In the genomic region with DNA sequence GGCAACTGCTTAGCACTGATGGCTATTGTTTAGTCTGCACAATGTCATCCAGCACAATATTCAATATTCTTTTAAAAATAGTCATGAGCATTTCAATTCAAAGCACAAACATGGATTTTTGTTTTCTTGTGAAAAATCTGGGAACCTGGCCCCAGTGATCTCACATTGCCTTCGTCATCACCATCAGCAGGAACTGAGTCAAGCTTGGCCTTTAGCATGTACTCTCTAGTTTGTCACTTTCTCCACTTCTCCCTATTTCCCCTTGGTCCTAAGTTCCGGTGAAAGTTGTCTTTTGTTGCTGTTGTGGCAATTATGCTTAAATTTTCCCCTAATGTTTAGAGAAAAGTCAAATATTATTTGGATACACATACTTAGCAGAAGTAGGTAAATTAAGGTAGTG, we compare ENCODE assay signal across 17 cellular contexts.
DNase-seq lines count a peak whose midpoint lies in the region; ATAC-seq and TF ChIP-seq lines count a peak whose summit lies in the region.
"Had no signal": no experiment of that assay in that cellular context is flagged by ENCODE, and none has a peak within 500 bp of the region (broad histone marks: within the 10 kb centered on the region; RNA-seq: fewer than 3 reads in every experiment).

No MANE protein-coding gene starts in this region.

- no peaks in the 10 kb centered on the region for H3K9me3 ChIP-seq in GM23248 (ENCODE audit: low read depth)
- H3K9me3 ChIP-seq in OCI-LY3 (ENCODE audit: insufficient read depth, low read length), result no peaks in the 10 kb centered on the region

- H3K4me2 ChIP-seq in GM23248 (ENCODE audit: unreplicated experiment) (no peak overlapping the region), OCI-LY3 (ENCODE audit: low read length) (peak overlapping the region; percentile 77)

- H3K27ac ChIP-seq in GM23248, result no peak overlapping the region
- H3K27ac ChIP-seq in OCI-LY3 (ENCODE audit: low read length), result peak overlapping the region; percentile 99

- H3K9me2 ChIP-seq in GM23248 (ENCODE audit: insufficient read depth), result no peaks in the 10 kb centered on the region

- H3K27me3 ChIP-seq in GM23248 (replicated peaks; ENCODE audit: insufficient read depth), result no peaks in the 10 kb centered on the region
- no peaks in the 10 kb centered on the region for H3K27me3 ChIP-seq in OCI-LY3 (ENCODE audit: low read depth, low read length)

- H3K9ac ChIP-seq in GM23248 (no peak overlapping the region), OCI-LY3 (ENCODE audit: low read length) (peak overlapping the region; percentile 73)

- H3K36me3 ChIP-seq in GM23248 (ENCODE audit: low read depth) (no peaks in the 10 kb centered on the region), OCI-LY3 (replicated peaks; ENCODE audit: low read depth, low read length) (peaks cover 9% of the 10 kb centered on the region)

- H3F3A ChIP-seq in GM23248 (ENCODE audit: insufficient read depth), result no peaks in the 10 kb centered on the region

- no peaks in the 10 kb centered on the region for H4K20me1 ChIP-seq in GM23248 (ENCODE audit: insufficient read depth)
- no peaks in the 10 kb centered on the region for H4K20me1 ChIP-seq in OCI-LY3 (ENCODE audit: insufficient read depth, low read length)

- H3K79me2 ChIP-seq in GM23248 (ENCODE audit: insufficient read depth) (no peaks in the 10 kb centered on the region), OCI-LY3 (ENCODE audit: low read length) (no peaks in the 10 kb centered on the region)

- H2AFZ ChIP-seq in GM23248 (no peak overlapping the region), OCI-LY3 (ENCODE audit: low read depth, low read length) (no peak overlapping the region)

- peak; percentile 14 for DNase-seq in AG20443 (ENCODE audit: low spot score)
- peak; percentile 46 for DNase-seq in GM23248
- peak; percentile 4 to 21 for DNase-seq in foreskin fibroblast
- no peak for DNase-seq in omental fat pad (ENCODE audit: low spot score)
- DNase-seq in NCI-H345 (lab: John Stamatoyannopoulos, UW), result no peak
- no peak for DNase-seq in activated CD8-positive, alpha-beta memory T cell treated with anti-CD3 and anti-CD28 coated beads for 24 hours
- no peak for DNase-seq in NCI-H524 treated with DMSO at 0.1 percent for 48 hours (lab: John Stamatoyannopoulos, UW)
- DNase-seq: 8988T; C1 segment of cervical spinal cord; Calu3; CD4-positive, alpha-beta T cell; DMS 273 treated with DMSO at 0.1 percent for 48 hours; DMS79; HCEC 1CT; HFFc6 had no signal

- H3K4me3 ChIP-seq in GM23248 (no peak overlapping the region), OCI-LY3 (ENCODE audit: low read length) (peak overlapping the region; percentile 58; the same call in 1 of the 2 replicates), foreskin fibroblast (ENCODE audit: low read depth in 1 of 2, low read length in 2 of 2) (no peak overlapping the region)

- H3K4me1 ChIP-seq in GM23248 (ENCODE audit: insufficient read depth) (no peaks in the 10 kb centered on the region), OCI-LY3 (ENCODE audit: low read length) (peaks cover 84% of the 10 kb centered on the region)

- no peak for ATAC-seq in omental fat pad (ENCODE audit: low FRiP score)
- ATAC-seq: HepG2 had no signal

- in situ Hi-C loops in GM23248 (cut with MboI), result loop anchor here (25.0 kb wide), 1 partner anchor 1120 kb away; no protein-coding TSS in a partner anchor

- 53 to 60% methylated on average over 2 of the region's 2 CpGs for WGBS in GM23248 (ENCODE audit: low coverage in 1 of 2, low lambda C conversion rate in 2 of 2, missing lambda C conversion rate in 2 of 2), 2 experiments

- TF ChIP-seq CTCF in OCI-LY3 (IDR thresholded peaks at IDR 0.05; ENCODE audit: low read depth, low read length), result no peak
- TF ChIP-seq CTCF in foreskin fibroblast (IDR thresholded peaks at IDR 0.05; ENCODE audit: low read depth, low read length), result no peak
- no peak for TF ChIP-seq CTCF in omental fat pad (IDR thresholded peaks at IDR 0.05)

Comparison
In these comparisons a context has a peak if more than half of its experiments do, and no peak if none do; other contexts are left out.
1. DNase-seq: peak in AG20443 (single experiment), GM23248 (single experiment) and foreskin fibroblast (2 of 2); none in omental fat pad (single experiment), NCI-H345 (single experiment), activated CD8-positive, alpha-beta memory T cell treated with anti-CD3 and anti-CD28 coated beads for 24 hours (single experiment) and NCI-H524 treated with DMSO at 0.1 percent for 48 hours (single experiment).